8 cellular contexts compared by ENCODE assay signal in the genomic region with DNA sequence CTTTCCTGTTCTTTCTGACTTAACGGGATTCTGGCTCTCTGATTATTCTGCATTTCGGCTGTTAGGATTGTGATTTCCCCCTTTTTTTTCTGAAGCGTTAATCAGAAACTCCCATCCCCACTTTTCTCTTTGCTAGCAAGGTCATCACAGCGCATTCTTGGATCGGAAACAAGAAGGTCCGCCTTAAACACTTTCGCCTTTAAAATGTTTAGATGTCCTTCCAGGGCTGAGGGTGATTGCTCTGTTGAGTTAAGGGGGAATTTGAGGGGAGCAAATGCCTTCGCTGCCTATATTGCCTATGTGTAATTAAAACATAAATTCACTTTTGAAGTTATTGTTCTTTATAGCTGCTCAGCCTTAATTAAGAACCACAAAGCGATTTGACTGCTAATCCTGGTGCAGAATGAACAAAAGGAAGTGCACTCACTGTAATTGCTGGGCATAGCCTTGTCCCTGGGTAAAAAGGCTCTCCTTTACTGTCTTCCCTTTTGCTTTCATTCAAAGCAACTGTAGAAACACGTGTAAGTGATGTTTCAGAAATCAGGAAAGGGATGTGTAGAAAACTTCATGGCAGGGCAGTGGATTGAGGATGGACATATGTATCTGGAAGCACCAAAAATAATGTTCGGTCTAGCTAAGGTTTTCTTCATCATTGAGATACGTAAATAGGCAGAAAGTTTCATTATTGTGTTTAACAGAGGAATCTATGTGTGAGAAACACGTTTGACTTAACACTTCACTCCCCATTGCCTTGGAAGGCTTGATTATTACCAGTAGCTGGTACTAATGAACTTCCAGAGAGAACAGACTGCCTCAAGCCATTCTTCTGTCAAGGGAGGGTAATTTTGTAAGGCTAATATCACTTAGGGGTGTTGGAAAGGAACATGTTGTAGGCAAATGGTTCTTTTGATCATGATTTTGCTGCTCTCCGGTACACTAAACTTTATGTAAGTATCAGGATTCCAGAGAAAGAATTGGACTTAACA. TPM values are rescaled to one million over a fixed set of nuclear protein-coding genes. Genes with fewer than 3 reads are reported as not detected.
A peak's percentile ranks its signal among the peaks of the same experiment; 100 is the strongest.
DNase-seq lines count a peak whose midpoint lies in the region; ATAC-seq and TF ChIP-seq lines count a peak whose summit lies in the region.

No MANE protein-coding gene starts in this region.

- no peak for ATAC-seq in heart right ventricle
- no peak for ATAC-seq in Right ventricle myocardium inferior
- no peak for ATAC-seq in WTC11
- ATAC-seq in HG03520 (IDR thresholded peaks at IDR 0.05; ENCODE audit: unreplicated experiment) = no peak

- no peak for TF ChIP-seq POLR2A in stomach (IDR thresholded peaks at IDR 0.05)

- H3K9me3 ChIP-seq in heart right ventricle = no peaks in the 10 kb centered on the region
- no peaks in the 10 kb centered on the region for H3K9me3 ChIP-seq in iPS-18a (ENCODE audit: control insufficient read depth, low read depth, low read length)
- H3K9me3 ChIP-seq in stomach = no peaks in the 10 kb centered on the region

- H3K27me3 ChIP-seq in heart right ventricle = peaks cover 0 to 19% (median 0%) of the 10 kb centered on the region in 7 donors
- H3K27me3 ChIP-seq in iPS-18a (ENCODE audit: control insufficient read depth, insufficient read depth, low read length) = peaks cover 12% of the 10 kb centered on the region
- H3K27me3 ChIP-seq in stomach = peaks cover 0 to 8% (median 0%) of the 10 kb centered on the region in 3 donors

- H3K4me1 ChIP-seq in heart right ventricle (peaks cover 3 to 72% (median 62%) of the 10 kb centered on the region in 9 donors), iPS-18a (ENCODE audit: control insufficient read depth, low read depth, low read length) (peaks cover 60% of the 10 kb centered on the region), stomach (peaks cover 13 to 78% (median 49%) of the 10 kb centered on the region in 4 donors)

- CTCF ChIA-PET in WTC11 (lab: Charles Lee) = interaction anchor here (1.0 to 1.5 kb wide), 6 partner anchors 13 to 210 kb away, joined by 3 to 14 read pairs (median 4); no protein-coding TSS in a partner anchor

- peak overlapping the region; percentile 15; the same call in 1 of the 2 replicates for H3K27ac Mint-ChIP-seq in WTC11

- H3K9me3 Mint-ChIP-seq in WTC11 = no peaks in the 10 kb centered on the region

- H3K4me1 Mint-ChIP-seq in WTC11 = peaks cover 71% of the 10 kb centered on the region

- H3K27me3 Mint-ChIP-seq in WTC11 (ENCODE audit: low read depth) = peaks cover 9% of the 10 kb centered on the region

- WGBS in heart right ventricle, 2 donors = 3 to 5% methylated on average over 14 of the region's 14 CpGs
- 8 to 10% (median 8%) methylated on average over 14 of the region's 14 CpGs for WGBS in stomach, 5 donors

- peak overlapping the region; percentile 69 for H3K9ac ChIP-seq in iPS-18a (ENCODE audit: low read length)

- no peak for TF ChIP-seq EP300 in stomach (IDR thresholded peaks at IDR 0.05)

- peak overlapping the region; percentile 99 to 100 (median 100) for H3K27ac ChIP-seq in heart right ventricle
- H3K27ac ChIP-seq in iPS-18a (ENCODE audit: low read length) = no peak overlapping the region
- H3K27ac ChIP-seq in stomach = peak overlapping the region; percentile 99 to 100 (median 99)

- H3K4me3 ChIP-seq in heart right ventricle = peak overlapping the region; percentile 55 to 98 (median 83)
- peak overlapping the region; percentile 98 for H3K4me3 ChIP-seq in iPS-18a (ENCODE audit: low read length)
- H3K4me3 ChIP-seq in stomach = peak overlapping the region; percentile 69 to 87 (median 80)

- DNase-seq in heart right ventricle (no peak), Right ventricle myocardium inferior (ENCODE audit: missing footprints) (no peak), WTC11 (ENCODE audit: low spot score) (no peak), stomach (no peak), iPS-NIHi11 (ENCODE audit: low spot score) (no peak)
- DNase-seq in activated CD4-positive, CD25-positive, alpha-beta regulatory T cell (lab: John Stamatoyannopoulos, UW) = no peak

- TF ChIP-seq CTCF in heart right ventricle (IDR thresholded peaks at IDR 0.05) (no peak), WTC11 (IDR thresholded peaks at IDR 0.05) (no peak), stomach (IDR thresholded peaks at IDR 0.05) (no peak)

- intact Hi-C loops in heart right ventricle (cut with DNase I) (loop anchor here in 9 of 10 donors (5.0 to 10.0 kb wide), 11 partner anchors 50 to 210 kb away; no protein-coding TSS in a partner anchor), Right ventricle myocardium inferior (cut with DNase I) (loop anchor here (5.0 kb wide), 4 partner anchors 68 to 288 kb away; no protein-coding TSS in a partner anchor), stomach (cut with DNase I; ENCODE audit: low total_unique reads) (loop anchor here (5.0 kb wide), 1 partner anchor 62 kb away; no protein-coding TSS in a partner anchor)

- no peaks in the 10 kb centered on the region for H3K36me3 Mint-ChIP-seq in WTC11

- H3K4me3 Mint-ChIP-seq in WTC11 = peak overlapping the region; percentile 92

- H3K36me3 ChIP-seq in heart right ventricle (peaks cover 0 to 22% (median 0%) of the 10 kb centered on the region in 9 donors), iPS-18a (ENCODE audit: control insufficient read depth, low read depth, low read length) (peaks cover 4% of the 10 kb centered on the region), stomach (no peaks in the 10 kb centered on the region)

- POLR2A ChIA-PET in WTC11 (lab: Charles Lee) = interaction anchor here (0.7 to 1.0 kb wide), 2 partner anchors 142 to 409 kb away, joined by 3 read pairs; no protein-coding TSS in a partner anchor

TF ChIP-seq in WTC11, 78 proteins besides CTCF, POLR2A, EP300 and RAD21:
- TF ChIP-seq, protein P1, sequence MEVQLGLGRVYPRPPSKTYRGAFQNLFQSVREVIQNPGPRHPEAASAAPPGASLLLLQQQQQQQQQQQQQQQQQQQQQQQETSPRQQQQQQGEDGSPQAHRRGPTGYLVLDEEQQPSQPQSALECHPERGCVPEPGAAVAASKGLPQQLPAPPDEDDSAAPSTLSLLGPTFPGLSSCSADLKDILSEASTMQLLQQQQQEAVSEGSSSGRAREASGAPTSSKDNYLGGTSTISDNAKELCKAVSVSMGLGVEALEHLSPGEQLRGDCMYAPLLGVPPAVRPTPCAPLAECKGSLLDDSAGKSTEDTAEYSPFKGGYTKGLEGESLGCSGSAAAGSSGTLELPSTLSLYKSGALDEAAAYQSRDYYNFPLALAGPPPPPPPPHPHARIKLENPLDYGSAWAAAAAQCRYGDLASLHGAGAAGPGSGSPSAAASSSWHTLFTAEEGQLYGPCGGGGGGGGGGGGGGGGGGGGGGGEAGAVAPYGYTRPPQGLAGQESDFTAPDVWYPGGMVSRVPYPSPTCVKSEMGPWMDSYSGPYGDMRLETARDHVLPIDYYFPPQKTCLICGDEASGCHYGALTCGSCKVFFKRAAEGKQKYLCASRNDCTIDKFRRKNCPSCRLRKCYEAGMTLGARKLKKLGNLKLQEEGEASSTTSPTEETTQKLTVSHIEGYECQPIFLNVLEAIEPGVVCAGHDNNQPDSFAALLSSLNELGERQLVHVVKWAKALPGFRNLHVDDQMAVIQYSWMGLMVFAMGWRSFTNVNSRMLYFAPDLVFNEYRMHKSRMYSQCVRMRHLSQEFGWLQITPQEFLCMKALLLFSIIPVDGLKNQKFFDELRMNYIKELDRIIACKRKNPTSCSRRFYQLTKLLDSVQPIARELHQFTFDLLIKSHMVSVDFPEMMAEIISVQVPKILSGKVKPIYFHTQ (CRISPR knock-in tag; IDR thresholded peaks at IDR 0.05) = no peak
- no peak for TF ChIP-seq NFYB (CRISPR knock-in tag; conservative IDR thresholded peaks at IDR 0.05; ENCODE audit: low read depth)
- no peak for TF ChIP-seq TEAD4 (CRISPR knock-in tag; IDR thresholded peaks at IDR 0.05)
- TF ChIP-seq, protein P2, sequence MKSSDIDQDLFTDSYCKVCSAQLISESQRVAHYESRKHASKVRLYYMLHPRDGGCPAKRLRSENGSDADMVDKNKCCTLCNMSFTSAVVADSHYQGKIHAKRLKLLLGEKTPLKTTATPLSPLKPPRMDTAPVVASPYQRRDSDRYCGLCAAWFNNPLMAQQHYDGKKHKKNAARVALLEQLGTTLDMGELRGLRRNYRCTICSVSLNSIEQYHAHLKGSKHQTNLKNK (CRISPR knock-in tag; IDR thresholded peaks at IDR 0.05) = no peak
- TF ChIP-seq ZNF232 (CRISPR knock-in tag; IDR thresholded peaks at IDR 0.05) = no peak
- TF ChIP-seq ESRRA (CRISPR knock-in tag; IDR thresholded peaks at IDR 0.05; ENCODE audit: borderline replicate concordance) = no peak
- TF ChIP-seq NFATC4 (CRISPR knock-in tag; IDR thresholded peaks at IDR 0.05) = no peak
- no peak for TF ChIP-seq SOX15 (CRISPR knock-in tag; IDR thresholded peaks at IDR 0.05)
- TF ChIP-seq, protein P3, sequence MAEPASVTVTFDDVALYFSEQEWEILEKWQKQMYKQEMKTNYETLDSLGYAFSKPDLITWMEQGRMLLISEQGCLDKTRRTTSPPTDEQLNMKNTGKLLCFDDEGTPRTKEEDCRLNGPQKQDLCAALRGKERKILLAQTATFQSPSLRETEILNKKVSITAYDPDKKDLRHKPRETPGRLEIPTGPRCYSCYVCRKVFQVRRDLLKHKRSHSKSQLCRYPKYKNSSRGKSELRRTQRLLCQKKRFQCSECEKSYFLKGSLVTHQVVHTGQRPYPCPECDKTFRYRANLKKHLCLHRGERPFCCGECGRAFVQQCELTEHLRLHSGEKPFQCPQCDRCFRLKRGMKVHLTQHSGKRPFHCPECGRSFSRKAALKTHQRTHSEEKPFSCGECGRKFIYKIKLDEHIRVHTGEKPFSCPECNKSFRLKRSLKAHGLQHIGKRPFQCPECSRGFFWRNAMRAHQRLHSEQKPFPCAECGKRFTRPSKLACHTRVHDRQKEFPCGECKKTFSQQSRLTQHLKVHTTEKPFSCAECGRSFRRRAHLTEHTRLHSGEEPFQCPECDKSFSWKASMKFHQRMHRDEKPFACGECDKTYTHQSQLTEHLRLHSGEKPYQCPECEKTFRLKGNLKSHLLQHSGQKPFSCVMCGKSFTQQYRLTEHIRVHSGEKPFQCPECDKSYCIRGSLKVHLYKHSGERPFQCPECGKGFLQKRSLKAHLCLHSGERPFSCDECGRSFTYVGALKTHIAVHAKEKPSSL (CRISPR knock-in tag; conservative IDR thresholded peaks at IDR 0.05) = no peak
- no peak for TF ChIP-seq ZNF317 (CRISPR knock-in tag; IDR thresholded peaks at IDR 0.05; ENCODE audit: borderline replicate concordance, low read depth)
- no peak for TF ChIP-seq IRF2 (CRISPR knock-in tag; IDR thresholded peaks at IDR 0.05; ENCODE audit: borderline replicate concordance, low read depth)
TF ChIP-seq in WTC11: peak in this region for 0.

RNA-seq across cellular contexts. Expression of a gene that starts 1.4 kb away (rescaled TPM):
- total RNA-seq in heart right ventricle = 100 to 1,000 TPM; 100 to 160 (median 116) TPM
- polyA plus RNA-seq in heart right ventricle = 10 to 100 TPM; 22.1 to 60.1 TPM
- total RNA-seq in Right ventricle myocardium inferior = 100 TPM
- 133 to 162 TPM (median 135 TPM) in 3 replicates for total RNA-seq in WTC11 (2021)
- total RNA-seq in stomach = 100 to 1,000 TPM; 110 to 355 (median 208) TPM
- polyA plus RNA-seq in stomach = 10 to 100 TPM; 11.7 to 16.4 (median 12.5) TPM
